In the genomic region with DNA sequence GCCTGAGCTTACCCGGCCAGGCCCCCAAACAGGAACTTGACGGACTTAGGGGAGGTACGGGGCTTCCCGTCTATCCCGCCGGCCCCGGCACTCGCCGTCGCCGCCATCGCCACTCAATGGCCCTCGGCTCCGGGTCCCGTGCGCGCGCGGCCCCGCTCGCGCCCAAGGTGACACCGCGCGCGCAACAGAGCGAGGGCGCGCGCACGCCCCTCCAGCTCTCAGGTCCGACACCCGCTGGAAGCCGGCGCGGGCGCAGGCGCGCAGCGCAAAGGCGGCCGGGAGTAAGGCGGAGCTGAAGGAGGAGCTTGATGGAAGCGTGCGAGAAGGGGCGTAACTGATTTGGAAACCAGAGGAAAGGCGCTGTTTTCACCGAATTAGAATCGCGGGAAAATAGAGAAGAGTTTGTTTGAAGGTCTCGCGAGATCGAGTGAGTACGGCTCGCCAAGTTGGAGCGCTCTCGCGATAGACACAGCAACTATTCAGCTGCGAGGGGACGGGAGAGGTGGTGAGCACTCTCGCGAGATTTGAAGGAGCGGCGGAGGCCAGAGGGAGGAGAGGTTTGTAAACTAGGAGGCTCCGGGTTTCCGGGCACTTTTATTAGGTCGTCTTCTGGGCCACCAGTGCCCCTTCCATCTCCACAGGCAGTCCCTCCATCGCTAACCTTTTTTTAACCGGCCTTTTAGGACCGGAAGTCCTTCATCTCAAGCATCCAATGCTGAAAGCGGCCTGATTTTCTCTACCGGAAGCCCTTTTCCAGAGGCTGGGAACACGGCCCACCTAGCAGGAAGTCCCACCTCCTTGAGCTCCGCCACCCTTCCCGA, we compare ENCODE assay signal across 1 cellular context.
A peak's percentile ranks its signal among the peaks of the same experiment; 100 is the strongest.
TF ChIP-seq lines count a peak whose summit lies in the region.

A gene (plus strand): TSS at position 465 of the 821 bp plus-strand sequence. CDS start 642 bp downstream, outside the sequence.
A gene with protein sequence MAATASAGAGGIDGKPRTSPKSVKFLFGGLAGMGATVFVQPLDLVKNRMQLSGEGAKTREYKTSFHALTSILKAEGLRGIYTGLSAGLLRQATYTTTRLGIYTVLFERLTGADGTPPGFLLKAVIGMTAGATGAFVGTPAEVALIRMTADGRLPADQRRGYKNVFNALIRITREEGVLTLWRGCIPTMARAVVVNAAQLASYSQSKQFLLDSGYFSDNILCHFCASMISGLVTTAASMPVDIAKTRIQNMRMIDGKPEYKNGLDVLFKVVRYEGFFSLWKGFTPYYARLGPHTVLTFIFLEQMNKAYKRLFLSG (minus strand): TSS at position 243 of the 821 bp plus-strand sequence. CDS start 136 bp downstream, at position 107.

TF ChIP-seq in GM23338, 12 proteins besides CTCF, POLR2A, EP300 and RAD21:
- TF ChIP-seq POLR2AphosphoS5 (IDR thresholded peaks at IDR 0.05; ENCODE audit: low read depth) (peak; percentile 89), CREB1 (CRISPR knock-in tag; IDR thresholded peaks at IDR 0.05; ENCODE audit: low read depth) (peak; percentile 18; the same call in 1 of the 2 replicates)
- TF ChIP-seq, protein P1, sequence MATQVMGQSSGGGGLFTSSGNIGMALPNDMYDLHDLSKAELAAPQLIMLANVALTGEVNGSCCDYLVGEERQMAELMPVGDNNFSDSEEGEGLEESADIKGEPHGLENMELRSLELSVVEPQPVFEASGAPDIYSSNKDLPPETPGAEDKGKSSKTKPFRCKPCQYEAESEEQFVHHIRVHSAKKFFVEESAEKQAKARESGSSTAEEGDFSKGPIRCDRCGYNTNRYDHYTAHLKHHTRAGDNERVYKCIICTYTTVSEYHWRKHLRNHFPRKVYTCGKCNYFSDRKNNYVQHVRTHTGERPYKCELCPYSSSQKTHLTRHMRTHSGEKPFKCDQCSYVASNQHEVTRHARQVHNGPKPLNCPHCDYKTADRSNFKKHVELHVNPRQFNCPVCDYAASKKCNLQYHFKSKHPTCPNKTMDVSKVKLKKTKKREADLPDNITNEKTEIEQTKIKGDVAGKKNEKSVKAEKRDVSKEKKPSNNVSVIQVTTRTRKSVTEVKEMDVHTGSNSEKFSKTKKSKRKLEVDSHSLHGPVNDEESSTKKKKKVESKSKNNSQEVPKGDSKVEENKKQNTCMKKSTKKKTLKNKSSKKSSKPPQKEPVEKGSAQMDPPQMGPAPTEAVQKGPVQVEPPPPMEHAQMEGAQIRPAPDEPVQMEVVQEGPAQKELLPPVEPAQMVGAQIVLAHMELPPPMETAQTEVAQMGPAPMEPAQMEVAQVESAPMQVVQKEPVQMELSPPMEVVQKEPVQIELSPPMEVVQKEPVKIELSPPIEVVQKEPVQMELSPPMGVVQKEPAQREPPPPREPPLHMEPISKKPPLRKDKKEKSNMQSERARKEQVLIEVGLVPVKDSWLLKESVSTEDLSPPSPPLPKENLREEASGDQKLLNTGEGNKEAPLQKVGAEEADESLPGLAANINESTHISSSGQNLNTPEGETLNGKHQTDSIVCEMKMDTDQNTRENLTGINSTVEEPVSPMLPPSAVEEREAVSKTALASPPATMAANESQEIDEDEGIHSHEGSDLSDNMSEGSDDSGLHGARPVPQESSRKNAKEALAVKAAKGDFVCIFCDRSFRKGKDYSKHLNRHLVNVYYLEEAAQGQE (IDR thresholded peaks at IDR 0.05; ENCODE audit: unreplicated experiment): no peak
